Comparison of ENCODE assay signal across 8 cellular contexts in the genomic region with DNA sequence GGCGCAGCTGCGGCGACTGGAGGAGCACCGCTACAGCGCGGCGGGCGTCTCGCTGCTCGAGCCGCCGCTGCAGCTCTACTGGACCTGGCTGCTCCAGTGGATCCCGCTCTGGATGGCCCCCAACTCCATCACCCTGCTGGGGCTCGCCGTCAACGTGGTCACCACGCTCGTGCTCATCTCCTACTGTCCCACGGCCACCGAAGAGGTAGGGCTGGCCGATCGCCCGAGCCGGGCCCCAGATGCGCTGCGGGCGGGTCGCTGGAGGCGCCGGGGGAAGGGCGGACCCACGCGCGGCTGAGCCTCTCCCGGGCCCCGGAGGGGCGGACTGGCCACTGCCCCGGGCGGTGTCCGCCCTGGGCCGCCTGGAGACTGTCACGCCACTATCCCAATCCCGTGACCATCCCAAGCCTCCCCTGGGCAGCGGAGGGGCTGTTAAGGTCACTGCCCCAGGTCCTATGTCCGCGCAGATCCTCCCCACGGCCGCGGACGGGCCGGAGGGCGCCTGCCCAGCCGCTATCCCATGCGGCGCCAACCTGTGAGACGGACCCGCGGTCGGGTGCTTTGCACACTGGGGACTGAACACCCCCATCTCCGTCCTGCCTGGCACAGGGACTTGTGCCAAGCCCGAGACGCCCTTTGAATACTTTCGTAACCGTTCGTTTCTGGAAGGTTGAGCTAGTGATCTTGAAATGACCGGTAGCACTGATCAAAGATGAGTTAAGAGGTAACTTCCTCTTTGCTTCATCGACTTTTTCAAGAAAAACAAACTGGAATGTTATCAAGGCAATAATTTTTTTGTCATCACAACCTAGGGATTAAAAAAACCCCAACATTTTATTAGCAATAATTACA. TPM values are rescaled to one million over a fixed set of nuclear protein-coding genes. Genes with fewer than 3 reads are reported as not detected.
A peak's percentile ranks its signal among the peaks of the same experiment; 100 is the strongest.
DNase-seq lines count a peak whose midpoint lies in the region; ATAC-seq and TF ChIP-seq lines count a peak whose summit lies in the region.

No MANE protein-coding gene starts in this region.

- H3K27ac ChIP-seq in OCI-LY3 (ENCODE audit: low read length) (no peak overlapping the region), left ventricle myocardium inferior (replicated peaks) (peak overlapping the region; percentile 99)

- H3K27me3 Mint-ChIP-seq in osteocyte (ENCODE audit: unreplicated experiment), result no peaks in the 10 kb centered on the region

- no peaks in the 10 kb centered on the region for H3K9me3 Mint-ChIP-seq in osteocyte (ENCODE audit: unreplicated experiment)

- H3K4me3 ChIP-seq in OCI-LY3 (ENCODE audit: low read length) (peak overlapping the region; percentile 87), left ventricle myocardium inferior (peak overlapping the region; percentile 89)

- no peak for TF ChIP-seq CTCF in OCI-LY3 (IDR thresholded peaks at IDR 0.05; ENCODE audit: low read depth, low read length)
- no peak for TF ChIP-seq CTCF in left ventricle myocardium inferior (IDR thresholded peaks at IDR 0.05; ENCODE audit: borderline replicate concordance)
- no peak for TF ChIP-seq CTCF in osteocyte (IDR thresholded peaks at IDR 0.05)

- peak overlapping the region; percentile 73 for H3K9ac ChIP-seq in OCI-LY3 (ENCODE audit: low read length)

- peak overlapping the region; percentile 81 for H3K27ac Mint-ChIP-seq in osteocyte (ENCODE audit: unreplicated experiment)

- no peaks in the 10 kb centered on the region for H3K36me3 Mint-ChIP-seq in osteocyte (ENCODE audit: unreplicated experiment)

- no peaks in the 10 kb centered on the region for H4K20me1 ChIP-seq in OCI-LY3 (ENCODE audit: insufficient read depth, low read length)

- peaks cover 35% of the 10 kb centered on the region for H3K4me1 Mint-ChIP-seq in osteocyte (ENCODE audit: unreplicated experiment)

- ATAC-seq in GM18873 (IDR thresholded peaks at IDR 0.05; ENCODE audit: low FRiP score, unreplicated experiment) (peak; percentile 26), HG03066 (IDR thresholded peaks at IDR 0.05; ENCODE audit: low read depth, unreplicated experiment) (peak; percentile 31)

- no peaks in the 10 kb centered on the region for H3K9me3 ChIP-seq in OCI-LY3 (ENCODE audit: insufficient read depth, low read length)
- H3K9me3 ChIP-seq in left ventricle myocardium inferior (replicated peaks), result no peaks in the 10 kb centered on the region

- H3K36me3 ChIP-seq in OCI-LY3 (replicated peaks; ENCODE audit: low read depth, low read length) (no peaks in the 10 kb centered on the region), left ventricle myocardium inferior (peaks cover 1% of the 10 kb centered on the region)

- peak; percentile 47 for DNase-seq in CD1c-positive myeloid dendritic cell (ENCODE audit: extremely low spot score)
- peak; percentile 31 for DNase-seq in amniotic epithelial cell (ENCODE audit: low read depth)
- peak; percentile 64 for DNase-seq in left ventricle myocardium inferior
- DNase-seq in osteocyte (ENCODE audit: extremely low spot score, unreplicated experiment), result peak; percentile 86
- no peak for DNase-seq in central memory CD4-positive, alpha-beta T cell

- peak overlapping the region; percentile 87 for H3K4me3 Mint-ChIP-seq in osteocyte (ENCODE audit: unreplicated experiment)

- H3K4me1 ChIP-seq in OCI-LY3 (ENCODE audit: low read length) (peaks cover 11% of the 10 kb centered on the region), left ventricle myocardium inferior (peaks cover 75% of the 10 kb centered on the region)

- H3K79me2 ChIP-seq in OCI-LY3 (ENCODE audit: low read length), result no peaks in the 10 kb centered on the region; the same call in 1 of the 2 replicates

- intact Hi-C loops in left ventricle myocardium inferior (cut with micrococcal nuclease), result no loop called here

- H2AFZ ChIP-seq in OCI-LY3 (ENCODE audit: low read depth, low read length), result peak overlapping the region; percentile 82; the same call in 1 of the 2 replicates

- H3K27me3 ChIP-seq in OCI-LY3 (ENCODE audit: low read depth, low read length) (0 out of 2 replicates have a peak, but pooled peaks cover 5% of the 10 kb centered on the region), left ventricle myocardium inferior (ENCODE audit: low read depth) (no peaks in the 10 kb centered on the region)

- peak overlapping the region; percentile 91 for H3K4me2 ChIP-seq in OCI-LY3 (ENCODE audit: low read length)

RNA-seq across cellular contexts. Expression of a gene that starts 0.7 kb away (rescaled TPM):
- total RNA-seq in left ventricle myocardium inferior, result 132 TPM
- 26.2 and 26.7 TPM in 2 replicates for total RNA-seq in osteocyte

RNA-seq across cellular contexts. Expression of a gene that starts 41.1 kb away (rescaled TPM):
- not detected for total RNA-seq in left ventricle myocardium inferior
- total RNA-seq in osteocyte, result not detected in 2 replicates
